Comparison of ENCODE assay signal across 27 cellular contexts in genomic region chr2:17506736-17507616, GRCh38. TPM values are rescaled to one million over a fixed set of nuclear protein-coding genes. Genes with fewer than 3 reads are reported as not detected.
DNase-seq lines count a peak whose midpoint lies in the region; ATAC-seq, FAIRE-seq and TF ChIP-seq lines count a peak whose summit lies in the region.
"Had no signal": no experiment of that assay in that cellular context is flagged by ENCODE, and none has a peak within 500 bp of the region (broad histone marks: within the 10 kb centered on the region; RNA-seq: fewer than 3 reads in every experiment).

No MANE protein-coding gene starts in this region.

- peaks cover 8% of the 10 kb centered on the region for H3K4me1 Mint-ChIP-seq in astrocyte (ENCODE audit: low read depth, unreplicated experiment)
- H3K4me1 Mint-ChIP-seq in activated T-helper 17 cell treated with anti-CD3 and anti-CD28 coated beads, Interleukin-2, amount 50 U/mL, for 72 hours = no peaks in the 10 kb centered on the region
- H3K4me1 Mint-ChIP-seq: activated CD4-positive, alpha-beta T cell treated with anti-CD3 and anti-CD28 coated beads, Interleukin-2, amount 10 ng/mL, durations not matched to agents 24 days and 14 days; mesothelial cell of epicardium; T-cell had no signal

- H3K4me3 Mint-ChIP-seq in astrocyte (ENCODE audit: unreplicated experiment) = no peak overlapping the region
- no peak overlapping the region for H3K4me3 Mint-ChIP-seq in activated T-helper 17 cell treated with anti-CD3 and anti-CD28 coated beads, Interleukin-2, amount 50 U/mL, for 72 hours
- H3K4me3 Mint-ChIP-seq: activated CD4-positive, alpha-beta T cell treated with anti-CD3 and anti-CD28 coated beads, Interleukin-2, amount 10 ng/mL, durations not matched to agents 24 days and 14 days; IgD-negative memory B cell; mesothelial cell of epicardium; T-cell had no signal

- H3K36me3 ChIP-seq in ACC112 (ENCODE audit: insufficient read depth, low read length) (no peaks in the 10 kb centered on the region), astrocyte (ENCODE audit: insufficient read depth, low read length) (no peaks in the 10 kb centered on the region), left ventricle myocardium inferior (no peaks in the 10 kb centered on the region)
- H3K36me3 ChIP-seq: BLaER1 treated with 17β-estradiol and CSF1 and Interleukin-3, amounts not matched to agents 10 nM and 100 nM; spleen; uterus had no signal

- H3K27ac ChIP-seq in ACC112 (ENCODE audit: low read depth, low read length) = no peak overlapping the region
- no peak overlapping the region for H3K27ac ChIP-seq in astrocyte (ENCODE audit: low read depth, low read length)
- no peak overlapping the region for H3K27ac ChIP-seq in left ventricle myocardium inferior (replicated peaks)
- H3K27ac ChIP-seq: A549; BLaER1 treated with 17β-estradiol and CSF1 and Interleukin-3, amounts not matched to agents 10 nM and 100 nM; HL-60; spleen; uterus had no signal

- H3K9me3 Mint-ChIP-seq in astrocyte (ENCODE audit: unreplicated experiment) = no peaks in the 10 kb centered on the region
- H3K9me3 Mint-ChIP-seq in activated T-helper 17 cell treated with anti-CD3 and anti-CD28 coated beads, Interleukin-2, amount 50 U/mL, for 72 hours = peaks cover 4% of the 10 kb centered on the region
- H3K9me3 Mint-ChIP-seq: activated CD4-positive, alpha-beta T cell treated with anti-CD3 and anti-CD28 coated beads, Interleukin-2, amount 10 ng/mL, durations not matched to agents 24 days and 14 days; mesothelial cell of epicardium had no signal

- peak; percentile 79 for DNase-seq in LoVo (ENCODE audit: low spot score)
- peak; percentile 45 for DNase-seq in astrocyte (ENCODE audit: low read depth)
- DNase-seq in iris pigment epithelial cell (ENCODE audit: low read depth) = peak; percentile 9
- DNase-seq in activated CD8-positive, alpha-beta memory T cell treated with anti-CD3 and anti-CD28 coated beads for 24 hours = no peak
- DNase-seq in left ventricle myocardium inferior = no peak
- DNase-seq: activated CD4-positive, alpha-beta T cell treated with anti-CD3 and anti-CD28 coated beads, Interleukin-2, amount 10 ng/mL, durations not matched to agents 24 days and 14 days; activated CD8-positive, alpha-beta memory T cell treated with anti-CD3 and anti-CD28 coated beads, Interleukin-2, amount 50 U/mL, for 48 hours; activated gamma-delta T cell treated with Interleukin-2 at 50 U/mL for 16 hours; amniotic stem cell; effector memory CD4-positive, alpha-beta T cell; GDM1; NCI-H1930; NCI-H446 treated with DMSO at 0.1 percent for 48 hours; spleen; substantia nigra; T-cell; uterus had no signal

- peaks cover 6% of the 10 kb centered on the region for H3K4me1 ChIP-seq in ACC112 (ENCODE audit: control insufficient read depth, insufficient read depth, low read length, unreplicated experiment)
- H3K4me1 ChIP-seq in astrocyte (ENCODE audit: insufficient read depth, low read length) = no peaks in the 10 kb centered on the region
- H3K4me1 ChIP-seq in left ventricle myocardium inferior = no peaks in the 10 kb centered on the region
- H3K4me1 ChIP-seq: A549, spleen, uterus had no signal

- H3K27me3 ChIP-seq in ACC112 (ENCODE audit: insufficient read depth, low read length) = no peaks in the 10 kb centered on the region
- H3K27me3 ChIP-seq in astrocyte (ENCODE audit: insufficient read depth, low read length) = no peaks in the 10 kb centered on the region
- H3K27me3 ChIP-seq in left ventricle myocardium inferior (ENCODE audit: low read depth) = no peaks in the 10 kb centered on the region
- H3K27me3 ChIP-seq: BLaER1 treated with 17β-estradiol and CSF1 and Interleukin-3, amounts not matched to agents 10 nM and 100 nM; spleen; uterus had no signal

- ATAC-seq in GM18519 (IDR thresholded peaks at IDR 0.05; ENCODE audit: low FRiP score, unreplicated experiment) = no peak
- no peak for ATAC-seq in activated T-helper 17 cell treated with anti-CD3 and anti-CD28 coated beads, Interleukin-2, amount 50 U/mL, for 72 hours (replicated peaks)
- ATAC-seq: A549, T-cell had no signal

- intact Hi-C loops in left ventricle myocardium inferior (cut with micrococcal nuclease) = no loop called here

- H3K27ac Mint-ChIP-seq in astrocyte (ENCODE audit: unreplicated experiment) = no peak overlapping the region
- H3K27ac Mint-ChIP-seq in activated T-helper 17 cell treated with anti-CD3 and anti-CD28 coated beads, Interleukin-2, amount 50 U/mL, for 72 hours = no peak overlapping the region
- H3K27ac Mint-ChIP-seq: activated CD4-positive, alpha-beta T cell treated with anti-CD3 and anti-CD28 coated beads, Interleukin-2, amount 10 ng/mL, durations not matched to agents 24 days and 14 days; IgD-negative memory B cell; mesothelial cell of epicardium; T-cell had no signal

- H3K36me3 Mint-ChIP-seq in astrocyte (ENCODE audit: low read depth, unreplicated experiment) = no peaks in the 10 kb centered on the region
- no peaks in the 10 kb centered on the region for H3K36me3 Mint-ChIP-seq in activated T-helper 17 cell treated with anti-CD3 and anti-CD28 coated beads, Interleukin-2, amount 50 U/mL, for 72 hours (ENCODE audit: low read depth)
- H3K36me3 Mint-ChIP-seq: IgD-negative memory B cell, mesothelial cell of epicardium, T-cell had no signal

- no peak for FAIRE-seq in astrocyte (lab: Jason Lieb, UNC)
- FAIRE-seq: A549, D721Med had no signal

- TF ChIP-seq CTCF in astrocyte (IDR thresholded peaks at IDR 0.05; ENCODE audit: insufficient read depth, low read depth, low read length) = no peak
- TF ChIP-seq CTCF in left ventricle myocardium inferior (IDR thresholded peaks at IDR 0.05; ENCODE audit: borderline replicate concordance) = no peak

- peak overlapping the region; percentile 2 for H2AFZ ChIP-seq in ACC112 (ENCODE audit: low read length, unreplicated experiment)
- H2AFZ ChIP-seq in astrocyte (ENCODE audit: low read depth, low read length) = no peak overlapping the region

- peak overlapping the region; percentile 18 for H3K4me2 ChIP-seq in astrocyte (ENCODE audit: low read length)
- H3K4me2 ChIP-seq: A549 had no signal

- H3K4me3 ChIP-seq in ACC112 (ENCODE audit: low read depth, low read length) (no peak overlapping the region), astrocyte (ENCODE audit: insufficient read depth, low read depth, low read length) (no peak overlapping the region), left ventricle myocardium inferior (no peak overlapping the region)
- H3K4me3 ChIP-seq: A549; BLaER1 treated with 17β-estradiol and CSF1 and Interleukin-3, amounts not matched to agents 10 nM and 100 nM; spleen; uterus had no signal

- H3K79me2 ChIP-seq in ACC112 (ENCODE audit: control insufficient read depth, insufficient read depth, low read length, unreplicated experiment) (no peaks in the 10 kb centered on the region), astrocyte (ENCODE audit: insufficient read depth, low read length) (no peaks in the 10 kb centered on the region)

- H4K20me1 ChIP-seq in astrocyte (ENCODE audit: insufficient read depth, low read length) = no peaks in the 10 kb centered on the region
- H4K20me1 ChIP-seq: BLaER1 treated with 17β-estradiol and CSF1 and Interleukin-3, amounts not matched to agents 10 nM and 100 nM had no signal

- no peak overlapping the region for H3K9ac ChIP-seq in astrocyte (ENCODE audit: low read length)
- H3K9ac ChIP-seq: BLaER1 treated with 17β-estradiol and CSF1 and Interleukin-3, amounts not matched to agents 10 nM and 100 nM had no signal

- no peaks in the 10 kb centered on the region for H3K27me3 Mint-ChIP-seq in astrocyte (ENCODE audit: low read depth, unreplicated experiment)
- no peaks in the 10 kb centered on the region for H3K27me3 Mint-ChIP-seq in activated T-helper 17 cell treated with anti-CD3 and anti-CD28 coated beads, Interleukin-2, amount 50 U/mL, for 72 hours
- H3K27me3 Mint-ChIP-seq: activated CD4-positive, alpha-beta T cell treated with anti-CD3 and anti-CD28 coated beads, Interleukin-2, amount 10 ng/mL, durations not matched to agents 24 days and 14 days had no signal

- no peaks in the 10 kb centered on the region for H3K9me3 ChIP-seq in astrocyte (ENCODE audit: insufficient read depth, low read depth, low read length)
- H3K9me3 ChIP-seq in left ventricle myocardium inferior (replicated peaks) = no peaks in the 10 kb centered on the region
- H3K9me3 ChIP-seq: A549; BLaER1 treated with 17β-estradiol and CSF1 and Interleukin-3, amounts not matched to agents 10 nM and 100 nM; spleen; uterus had no signal

RNA-seq across cellular contexts. Expression of gene RAD51AP2, which starts 11.3 kb away (rescaled TPM):
- total RNA-seq in astrocyte (0.10 TPM in 1 of 2 replicates, not detected in the other), left ventricle myocardium inferior (0.14 TPM)
- not detected for total RNA-seq in activated T-helper 17 cell treated with anti-CD3 and anti-CD28 coated beads, Interleukin-2, amount 50 U/mL, for 72 hours
- total RNA-seq: activated CD4-positive, alpha-beta T cell treated with anti-CD3 and anti-CD28 coated beads, Interleukin-2, amount 10 ng/mL, durations not matched to agents 24 days and 14 days; pulmonary artery endothelial cell; spleen; T-cell had no signal

RNA-seq across cellular contexts. Expression of gene VSNL1, which starts 33.5 kb away (rescaled TPM):
- total RNA-seq in astrocyte = 0.61 and 2.4 TPM in 2 replicates
- total RNA-seq in activated T-helper 17 cell treated with anti-CD3 and anti-CD28 coated beads, Interleukin-2, amount 50 U/mL, for 72 hours = not detected
- 15.8 TPM for total RNA-seq in left ventricle myocardium inferior
- total RNA-seq: activated CD4-positive, alpha-beta T cell treated with anti-CD3 and anti-CD28 coated beads, Interleukin-2, amount 10 ng/mL, durations not matched to agents 24 days and 14 days; pulmonary artery endothelial cell; spleen had no signal

Comparison
In these comparisons a context has a peak if more than half of its experiments do, and no peak if none do; other contexts are left out.
1. DNase-seq: peak in LoVo (single experiment), astrocyte (single experiment) and iris pigment epithelial cell (single experiment); none in activated CD8-positive, alpha-beta memory T cell treated with anti-CD3 and anti-CD28 coated beads for 24 hours (single experiment) and left ventricle myocardium inferior (single experiment).